9 cellular contexts compared by ENCODE assay signal in genomic region chr20:42483694-42484303, GRCh38.
DNase-seq lines count a peak whose midpoint lies in the region; ATAC-seq, FAIRE-seq and TF ChIP-seq lines count a peak whose summit lies in the region.
"Had no signal": no experiment of that assay in that cellular context is flagged by ENCODE, and none has a peak within 500 bp of the region (broad histone marks: within the 10 kb centered on the region; RNA-seq: fewer than 3 reads in every experiment).

No MANE protein-coding gene starts in this region.

- H3K4me3 Mint-ChIP-seq in Calu3 (ENCODE audit: low read depth, unreplicated experiment) (no peak overlapping the region), GM23338 (no peak overlapping the region)

- H3K27ac Mint-ChIP-seq in Calu3 (ENCODE audit: unreplicated experiment), result no peak overlapping the region
- no peak overlapping the region for H3K27ac Mint-ChIP-seq in GM23338

- peaks cover 40% of the 10 kb centered on the region for H3K27me3 Mint-ChIP-seq in Calu3 (ENCODE audit: unreplicated experiment)
- peaks cover 3% of the 10 kb centered on the region for H3K27me3 Mint-ChIP-seq in GM23338 (ENCODE audit: insufficient read depth, low read depth, poor library complexity)

- H3K79me2 ChIP-seq in GM23338 (replicated peaks; ENCODE audit: insufficient read depth), result no peaks in the 10 kb centered on the region
- no peaks in the 10 kb centered on the region for H3K79me2 ChIP-seq in HepG2 (ENCODE audit: insufficient read depth, low read length)

- peak; percentile 63; the same call in 2 of the 3 replicates for ATAC-seq in GM23338
- peak; percentile 83 for ATAC-seq in HepG2
- no peak for ATAC-seq in HG03135 (IDR thresholded peaks at IDR 0.05; ENCODE audit: unreplicated experiment)
- no peak for ATAC-seq in GM18870 (IDR thresholded peaks at IDR 0.05; ENCODE audit: unreplicated experiment)

- intact Hi-C loops in Calu3 (cut with micrococcal nuclease; ENCODE audit: unreplicated experiment), result no loop called here
- intact Hi-C loops in HepG2 (cut with micrococcal nuclease; ENCODE audit: unreplicated experiment), result no loop called here

- in situ Hi-C loops in HepG2 (cut with HindIII; ENCODE audit: extremely low pct_ligation_motif_present, low pct_unique_long_range_greater_than_20kb), result no loop called here

- H3K27me3 ChIP-seq in GM23338 (ENCODE audit: insufficient read depth) (no peaks in the 10 kb centered on the region), HepG2 (ENCODE audit: control insufficient read depth in 1 of 2, insufficient read depth in 2 of 2, low read length in 2 of 2) (no peaks in the 10 kb centered on the region)

- POLR2A ChIA-PET in HepG2 (lab: Yijun Ruan, JAX), result no interaction called here

- no peak overlapping the region for H3K27ac ChIP-seq in GM23338 (ENCODE audit: low read depth)
- H3K27ac ChIP-seq in HepG2 (ENCODE audit: extremely low read length, insufficient read depth, low read length), result no peak overlapping the region

- BruUV-seq in Calu3 (replicated peaks; lab: Mats Ljungman, UMichigan), result no TSS peak
- BruUV-seq in HepG2 (replicated peaks; lab: Mats Ljungman, UMichigan), result no TSS peak

- TF ChIP-seq CTCF in Calu3 (IDR thresholded peaks at IDR 0.05; ENCODE audit: unreplicated experiment) (peak; percentile 67), GM23338 (conservative IDR thresholded peaks at IDR 0.05; ENCODE audit: low read depth in 2 of 2) (peak; percentile 5 to 32; a peak in 1 of 4 replicates), HepG2 (CRISPR knock-in tag; IDR thresholded peaks at IDR 0.05) (peak; percentile 58)

- H3K4me1 ChIP-seq in GM23338 (ENCODE audit: insufficient read depth), result no peaks in the 10 kb centered on the region
- no peaks in the 10 kb centered on the region for H3K4me1 ChIP-seq in HepG2 (ENCODE audit: insufficient read depth, low read length)

- 17% methylated on average over 7 of the region's 7 CpGs for WGBS in HepG2 (ENCODE audit: low lambda C conversion rate)

- H2AFZ ChIP-seq in GM23338, result no peak overlapping the region
- H2AFZ ChIP-seq in HepG2 (ENCODE audit: low read length), result no peak overlapping the region

- no peak overlapping the region for H3K9ac ChIP-seq in HepG2 (ENCODE audit: insufficient read depth, low read depth, low read length)

- no peak for TF ChIP-seq EP300 in HepG2 (IDR thresholded peaks at IDR 0.05; ENCODE audit: low read depth in 2 of 2, low read length in 2 of 2)
- no peak for TF ChIP-seq EP300 in HepG2 (CRISPR knock-in tag; IDR thresholded peaks at IDR 0.05; ENCODE audit: borderline replicate concordance)

- no peak for TF ChIP-seq RAD21 in HepG2 (CRISPR knock-in tag; IDR thresholded peaks at IDR 0.05)

- CTCF ChIA-PET in Calu3 (lab: Charles Lee) (no interaction called here), HepG2 (lab: Yijun Ruan, JAX; ENCODE audit: low intra/inter-chr PET ratio, low total read pairs) (no interaction called here)

- no peak for TF ChIP-seq POLR2A in HepG2 (IDR thresholded peaks at IDR 0.05; ENCODE audit: insufficient read depth in 1 of 2, low read depth in 2 of 2, low read length in 2 of 2)

- no peaks in the 10 kb centered on the region for H3K36me3 Mint-ChIP-seq in Calu3 (ENCODE audit: insufficient read depth, unreplicated experiment)
- H3K36me3 Mint-ChIP-seq in GM23338 (ENCODE audit: low read depth), result peaks cover 36% of the 10 kb centered on the region

- H3K4me3 ChIP-seq in GM23338 (no peak overlapping the region), HepG2 (replicated peaks in 1 of 3; ENCODE audit: insufficient read depth in 1 of 3, low read depth in 2 of 3, low read length in 3 of 3) (no peak overlapping the region)

- peak; percentile 42 for FAIRE-seq in HepG2 (lab: Jason Lieb, UNC)
- FAIRE-seq: astrocyte had no signal

- no peaks in the 10 kb centered on the region for H3K9me3 ChIP-seq in HepG2 (ENCODE audit: low read length)

- DNase-seq in Calu3, result peak; percentile 63
- peak; percentile 2 for DNase-seq in GM23338 (ENCODE audit: low spot score)
- peak; percentile 28 for DNase-seq in SK-N-DZ (ENCODE audit: low spot score)
- DNase-seq in HepG2 (ENCODE audit: low spot score), result peak; percentile 32
- DNase-seq in stimulated activated CD4-positive, alpha-beta T cell treated with anti-CD3 and anti-CD28 coated beads, Interleukin-4, amount 100 ng/mL, for 24 hours, result no peak
- DNase-seq: mammary epithelial cell had no signal

- H3F3A ChIP-seq in GM23338 (replicated peaks; ENCODE audit: low read depth), result no peaks in the 10 kb centered on the region

- H3K4me2 ChIP-seq in GM23338, result no peak overlapping the region
- H3K4me2 ChIP-seq in HepG2 (ENCODE audit: low read depth, low read length), result no peak overlapping the region

- H3K36me3 ChIP-seq in GM23338 (ENCODE audit: insufficient read depth), result peaks cover 12% of the 10 kb centered on the region; the same call in 1 of the 2 replicates
- H3K36me3 ChIP-seq in HepG2 (replicated peaks in 1 of 2; ENCODE audit: control insufficient read depth in 1 of 2, insufficient read depth in 2 of 2, low read length in 2 of 2), result no peaks in the 10 kb centered on the region

- no peaks in the 10 kb centered on the region for H3K4me1 Mint-ChIP-seq in Calu3 (ENCODE audit: low read depth, unreplicated experiment)
- H3K4me1 Mint-ChIP-seq in GM23338, result no peaks in the 10 kb centered on the region

- no peaks in the 10 kb centered on the region for H3K9me2 ChIP-seq in GM23338 (ENCODE audit: insufficient read depth)

- H4K20me1 ChIP-seq in GM23338 (replicated peaks; ENCODE audit: insufficient read depth) (no peaks in the 10 kb centered on the region), HepG2 (ENCODE audit: insufficient read depth, low read length) (no peaks in the 10 kb centered on the region)

- H3K9me3 Mint-ChIP-seq in Calu3 (ENCODE audit: low read depth, unreplicated experiment) (peaks cover 2% of the 10 kb centered on the region), GM23338 (peaks cover 100% of the 10 kb centered on the region)

TF ChIP-seq in GM23338, 12 proteins besides CTCF, POLR2A, EP300 and RAD21 (continues in another document):
- TF ChIP-seq STAT1 (IDR thresholded peaks at IDR 0.05; ENCODE audit: unreplicated experiment), result no peak
- no peak for TF ChIP-seq EZH2 (IDR thresholded peaks at IDR 0.05; ENCODE audit: low read depth, unreplicated experiment)
- TF ChIP-seq ZNF331 (CRISPR knock-in tag; IDR thresholded peaks at IDR 0.05; ENCODE audit: low read depth), result no peak
- no peak for TF ChIP-seq EZH2phosphoT487 (IDR thresholded peaks at IDR 0.05; ENCODE audit: unreplicated experiment)
- TF ChIP-seq, protein P1, sequence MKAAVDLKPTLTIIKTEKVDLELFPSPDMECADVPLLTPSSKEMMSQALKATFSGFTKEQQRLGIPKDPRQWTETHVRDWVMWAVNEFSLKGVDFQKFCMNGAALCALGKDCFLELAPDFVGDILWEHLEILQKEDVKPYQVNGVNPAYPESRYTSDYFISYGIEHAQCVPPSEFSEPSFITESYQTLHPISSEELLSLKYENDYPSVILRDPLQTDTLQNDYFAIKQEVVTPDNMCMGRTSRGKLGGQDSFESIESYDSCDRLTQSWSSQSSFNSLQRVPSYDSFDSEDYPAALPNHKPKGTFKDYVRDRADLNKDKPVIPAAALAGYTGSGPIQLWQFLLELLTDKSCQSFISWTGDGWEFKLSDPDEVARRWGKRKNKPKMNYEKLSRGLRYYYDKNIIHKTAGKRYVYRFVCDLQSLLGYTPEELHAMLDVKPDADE (IDR thresholded peaks at IDR 0.05), result no peak
- TF ChIP-seq NANOG (IDR thresholded peaks at IDR 0.05; ENCODE audit: borderline replicate concordance), result no peak
- TF ChIP-seq POLR2AphosphoS5 (IDR thresholded peaks at IDR 0.05; ENCODE audit: low read depth), result no peak

TF ChIP-seq in HepG2, 621 proteins besides CTCF, POLR2A, EP300 and RAD21:
- TF ChIP-seq ZNF558 (CRISPR knock-in tag; IDR thresholded peaks at IDR 0.05; ENCODE audit: borderline replicate concordance) (no peak), JARID2 (CRISPR knock-in tag; IDR thresholded peaks at IDR 0.05; ENCODE audit: insufficient replicate concordance) (no peak), STAG1 (CRISPR knock-in tag; IDR thresholded peaks at IDR 0.05) (0 out of 2 replicates have a peak, but pooled peaks have one; percentile 20)
- TF ChIP-seq, protein P1 (CRISPR knock-in tag; IDR thresholded peaks at IDR 0.05), result no peak
TF ChIP-seq in HepG2: peak in this region for 1.

Comparison
In these comparisons a context has a peak if more than half of its experiments do, and no peak if none do; other contexts are left out.
1. ATAC-seq: peak in GM23338 (single experiment) and HepG2 (single experiment); none in HG03135 (single experiment) and GM18870 (single experiment).
2. Peak in every context shown above with its lines, with median percentiles within 50 percentile points of each other: CTCF ChIP-seq.